ENCODE assay signal across 9 cellular contexts in genomic region chr6:29834564-29835436, GRCh38. TPM values are rescaled to one million over a fixed set of nuclear protein-coding genes. Genes with fewer than 3 reads are reported as not detected.
A peak's percentile ranks its signal among the peaks of the same experiment; 100 is the strongest.
DNase-seq lines count a peak whose midpoint lies in the region; ATAC-seq and TF ChIP-seq lines count a peak whose summit lies in the region.
"Had no signal": no experiment of that assay in that cellular context is flagged by ENCODE, and none has a peak within 500 bp of the region (broad histone marks: within the 10 kb centered on the region; RNA-seq: fewer than 3 reads in every experiment).

No MANE protein-coding gene starts in this region.

- no peaks in the 10 kb centered on the region for H3K36me3 Mint-ChIP-seq in activated T-helper 1 cell treated with anti-CD3 and anti-CD28 coated beads, Interleukin-12 subunit alpha, Interleukin-12 subunit beta, Interleukin-2, Interleukin-4 antibody, amounts not matched to agents 30 ng/mL and 10 ng/mL and 1 ng/mL, durations not matched to agents 14 hours and 24 hours and 36 hours (ENCODE audit: low read depth)

- no peak overlapping the region for H3K4me3 Mint-ChIP-seq in activated T-helper 1 cell treated with anti-CD3 and anti-CD28 coated beads, Interleukin-12 subunit alpha, Interleukin-12 subunit beta, Interleukin-2, Interleukin-4 antibody, amounts not matched to agents 30 ng/mL and 10 ng/mL and 1 ng/mL, durations not matched to agents 14 hours and 24 hours and 36 hours
- H3K4me3 Mint-ChIP-seq: T-helper 1 cell treated with Interleukin-12 subunit alpha and Interleukin-12 subunit beta and Interleukin-4 antibody, amounts not matched to agents 30 μg/mL and 1 μg/mL, for 36 hours had no signal

- H3K4me1 Mint-ChIP-seq in activated T-helper 1 cell treated with anti-CD3 and anti-CD28 coated beads, Interleukin-12 subunit alpha, Interleukin-12 subunit beta, Interleukin-2, Interleukin-4 antibody, amounts not matched to agents 30 ng/mL and 10 ng/mL and 1 ng/mL, durations not matched to agents 14 hours and 24 hours and 36 hours (ENCODE audit: low read depth): peaks cover 18% of the 10 kb centered on the region

- intact Hi-C loops in activated T-helper 1 cell treated with anti-CD3 and anti-CD28 coated beads, Interleukin-12 subunit alpha, Interleukin-12 subunit beta, Interleukin-2, Interleukin-4 antibody, amounts not matched to agents 30 ng/mL and 10 ng/mL and 1 ng/mL, durations not matched to agents 14 hours and 24 hours and 36 hours (cut with micrococcal nuclease): loop anchor here (1.0 to 2.0 kb wide), 3 partner anchors 96 to 184 kb away; no protein-coding TSS in a partner anchor
- intact Hi-C loops in Right ventricle myocardium superior (cut with DNase I): loop anchor here (2.0 kb wide), 1 partner anchor 130 kb away; no protein-coding TSS in a partner anchor

- H3K27ac Mint-ChIP-seq in activated T-helper 1 cell treated with anti-CD3 and anti-CD28 coated beads, Interleukin-12 subunit alpha, Interleukin-12 subunit beta, Interleukin-2, Interleukin-4 antibody, amounts not matched to agents 30 ng/mL and 10 ng/mL and 1 ng/mL, durations not matched to agents 14 hours and 24 hours and 36 hours: no peak overlapping the region
- H3K27ac Mint-ChIP-seq: T-helper 1 cell treated with Interleukin-12 subunit alpha and Interleukin-12 subunit beta and Interleukin-4 antibody, amounts not matched to agents 30 μg/mL and 1 μg/mL, for 36 hours had no signal

- DNase-seq in GM12864 (ENCODE audit: low read depth) (no peak), NCI-H748 treated with DMSO at 0.1 percent for 48 hours (lab: John Stamatoyannopoulos, UW) (peak; percentile 14), Right ventricle myocardium superior (peak; percentile 56), midbrain (lab: John Stamatoyannopoulos, UW) (no peak)
- DNase-seq in activated T-helper 1 cell treated with anti-CD3 and anti-CD28 coated beads, Interleukin-12 subunit alpha, Interleukin-12 subunit beta, Interleukin-2, Interleukin-4 antibody, amounts not matched to agents 30 ng/mL and 10 ng/mL and 1 ng/mL, durations not matched to agents 14 hours and 24 hours and 36 hours (ENCODE audit: low spot score): peak; percentile 12
- DNase-seq in stimulated activated CD4-positive, alpha-beta T cell treated with anti-CD3 and anti-CD28 coated beads, Interleukin-12 subunit alpha, Interleukin-12 subunit beta, amount 100 ng/mL, for 48 hours (ENCODE audit: low read depth in 2 of 3, low spot score in 1 of 3): peak; percentile 8 to 45 (median 35)

- H3K4me3 ChIP-seq in GM12864 (ENCODE audit: low read depth, low read length): no peak overlapping the region

- ATAC-seq in Right ventricle myocardium superior (ENCODE audit: poor library complexity) (peak; percentile 72), GM19023 (IDR thresholded peaks at IDR 0.05; ENCODE audit: unreplicated experiment) (no peak), HG03565 (IDR thresholded peaks at IDR 0.05; ENCODE audit: unreplicated experiment) (no peak)

- H3K9me3 Mint-ChIP-seq in activated T-helper 1 cell treated with anti-CD3 and anti-CD28 coated beads, Interleukin-12 subunit alpha, Interleukin-12 subunit beta, Interleukin-2, Interleukin-4 antibody, amounts not matched to agents 30 ng/mL and 10 ng/mL and 1 ng/mL, durations not matched to agents 14 hours and 24 hours and 36 hours: no peaks in the 10 kb centered on the region
- H3K9me3 Mint-ChIP-seq: T-helper 1 cell treated with Interleukin-12 subunit alpha and Interleukin-12 subunit beta and Interleukin-4 antibody, amounts not matched to agents 30 μg/mL and 1 μg/mL, for 36 hours had no signal

- H3K27me3 Mint-ChIP-seq in activated T-helper 1 cell treated with anti-CD3 and anti-CD28 coated beads, Interleukin-12 subunit alpha, Interleukin-12 subunit beta, Interleukin-2, Interleukin-4 antibody, amounts not matched to agents 30 ng/mL and 10 ng/mL and 1 ng/mL, durations not matched to agents 14 hours and 24 hours and 36 hours (ENCODE audit: insufficient read depth): peaks cover 64% of the 10 kb centered on the region

- TF ChIP-seq CTCF in GM12864 (IDR thresholded peaks at IDR 0.05; ENCODE audit: low read depth, low read length, missing control alignments): peak; percentile 86

RNA-seq across cellular contexts. Expression of gene HLA-G, which starts 7.2 kb away (rescaled TPM):
- total RNA-seq in activated T-helper 1 cell treated with anti-CD3 and anti-CD28 coated beads, Interleukin-12 subunit alpha, Interleukin-12 subunit beta, Interleukin-2, Interleukin-4 antibody, amounts not matched to agents 30 ng/mL and 10 ng/mL and 1 ng/mL, durations not matched to agents 14 hours and 24 hours and 36 hours: 0.91 and 1.6 TPM in 2 replicates
- total RNA-seq in Right ventricle myocardium superior: not detected

Comparison
In these comparisons a context has a peak if more than half of its experiments do, and no peak if none do; other contexts are left out.
1. DNase-seq: peak in NCI-H748 treated with DMSO at 0.1 percent for 48 hours (single experiment), activated T-helper 1 cell treated with anti-CD3 and anti-CD28 coated beads, Interleukin-12 subunit alpha, Interleukin-12 subunit beta, Interleukin-2, Interleukin-4 antibody, amounts not matched to agents 30 ng/mL and 10 ng/mL and 1 ng/mL, durations not matched to agents 14 hours and 24 hours and 36 hours (single experiment), Right ventricle myocardium superior (single experiment) and stimulated activated CD4-positive, alpha-beta T cell treated with anti-CD3 and anti-CD28 coated beads, Interleukin-12 subunit alpha, Interleukin-12 subunit beta, amount 100 ng/mL, for 48 hours (3 of 3); none in GM12864 (single experiment) and midbrain (single experiment).